10 cellular contexts compared by ENCODE assay signal in genomic region chr10:132542086-132542775, GRCh38. TPM values are rescaled to one million over a fixed set of nuclear protein-coding genes. Genes with fewer than 3 reads are reported as not detected.
DNase-seq lines count a peak whose midpoint lies in the region; ATAC-seq, FAIRE-seq and TF ChIP-seq lines count a peak whose summit lies in the region.
"Had no signal": no experiment of that assay in that cellular context is flagged by ENCODE, and none has a peak within 500 bp of the region (broad histone marks: within the 10 kb centered on the region; RNA-seq: fewer than 3 reads in every experiment).

No MANE protein-coding gene starts in this region.

- peaks cover 0 to 2% of the 10 kb centered on the region in 2 donors for H3K27me3 Mint-ChIP-seq in natural killer cell treated with Interleukin-12 subunit alpha and Interleukin-12 subunit beta and Interleukin-15 and Interleukin-18, amount 100 ng/mL, for 72 hours
- H3K27me3 Mint-ChIP-seq in natural killer cell (ENCODE audit: low read depth in 2 of 2) = no peaks in the 10 kb centered on the region
- H3K27me3 Mint-ChIP-seq in T-cell = no peaks in the 10 kb centered on the region

- H3K9ac ChIP-seq in mesendoderm (ENCODE audit: low read length) = no peak overlapping the region

- no peak overlapping the region for H2BK120ac ChIP-seq in mesendoderm (ENCODE audit: low read depth, low read length)

- no peak overlapping the region for H3K4me2 ChIP-seq in mesendoderm (ENCODE audit: low read length)

- peak overlapping the region; percentile 22 for H3K4me3 Mint-ChIP-seq in natural killer cell treated with Interleukin-12 subunit alpha and Interleukin-12 subunit beta and Interleukin-15 and Interleukin-18, amount 100 ng/mL, for 72 hours
- H3K4me3 Mint-ChIP-seq in natural killer cell (no peak overlapping the region), T-cell (peak overlapping the region in 1 of 3 donors; percentile 96)

- no peak overlapping the region for H3K4ac ChIP-seq in mesendoderm (ENCODE audit: low read depth, low read length)

- H3K79me2 ChIP-seq in mesendoderm (ENCODE audit: control insufficient read depth, insufficient read depth, low read length) = peaks cover 1% of the 10 kb centered on the region

- H2AK5ac ChIP-seq in mesendoderm (ENCODE audit: low read length) = no peak overlapping the region

- no peak overlapping the region for H2BK15ac ChIP-seq in mesendoderm (replicated peaks; ENCODE audit: low read depth)

- H3K9me3 ChIP-seq in aorta (ENCODE audit: control insufficient read depth, low read length) = no peaks in the 10 kb centered on the region
- H3K9me3 ChIP-seq in esophagus squamous epithelium = no peaks in the 10 kb centered on the region

- peak overlapping the region; percentile 89 for H3K23ac ChIP-seq in mesendoderm (ENCODE audit: low read length)

- H3K27ac ChIP-seq in mesendoderm (ENCODE audit: low read depth, low read length) (no peak overlapping the region), aorta (ENCODE audit: low read depth in 1 of 2, low read length in 2 of 2) (no peak overlapping the region), esophagus squamous epithelium (peak overlapping the region in 1 of 4 donors; percentile 85)

- H3K36me3 ChIP-seq in mesendoderm (ENCODE audit: control insufficient read depth, insufficient read depth, low read length) = no peaks in the 10 kb centered on the region
- H3K36me3 ChIP-seq in aorta (ENCODE audit: control insufficient read depth in 1 of 2, insufficient read depth in 2 of 2, low read length in 1 of 2) = no peaks in the 10 kb centered on the region
- H3K36me3 ChIP-seq in esophagus squamous epithelium = peaks cover 0 to 8% (median 0%) of the 10 kb centered on the region in 3 donors

- H3K4me3 ChIP-seq in mesendoderm (ENCODE audit: low read length) (no peak overlapping the region), aorta (ENCODE audit: low read length in 2 of 2) (no peak overlapping the region), esophagus squamous epithelium (no peak overlapping the region)

- H3K27me3 ChIP-seq in mesendoderm (ENCODE audit: insufficient read depth, low read length, poor library complexity) (no peaks in the 10 kb centered on the region), aorta (ENCODE audit: control insufficient read depth in 1 of 2, insufficient read depth in 2 of 2, low read length in 1 of 2) (no peaks in the 10 kb centered on the region), esophagus squamous epithelium (no peaks in the 10 kb centered on the region)

- H3K56ac ChIP-seq in mesendoderm (ENCODE audit: low read length) = no peak overlapping the region

- H3K4me1 ChIP-seq in mesendoderm (ENCODE audit: control insufficient read depth, low read depth, low read length) (no peaks in the 10 kb centered on the region), aorta (ENCODE audit: control insufficient read depth in 1 of 2, insufficient read depth in 2 of 2, low read length in 2 of 2) (no peaks in the 10 kb centered on the region), esophagus squamous epithelium (peaks cover 52 to 89% (median 57%) of the 10 kb centered on the region in 3 donors)

- CTCF ChIA-PET in T-cell (lab: Charles Lee) = no interaction called here

- H4K8ac ChIP-seq in mesendoderm (ENCODE audit: low read depth, low read length) = no peak overlapping the region

- no peak for TF ChIP-seq CTCF in natural killer cell (IDR thresholded peaks at IDR 0.05)
- no peak for TF ChIP-seq CTCF in esophagus squamous epithelium (IDR thresholded peaks at IDR 0.05)

- H3K9me3 Mint-ChIP-seq in natural killer cell treated with Interleukin-12 subunit alpha and Interleukin-12 subunit beta and Interleukin-15 and Interleukin-18, amount 100 ng/mL, for 72 hours = no peaks in the 10 kb centered on the region
- no peaks in the 10 kb centered on the region for H3K9me3 Mint-ChIP-seq in natural killer cell
- H3K9me3 Mint-ChIP-seq in T-cell = no peaks in the 10 kb centered on the region

- ATAC-seq in natural killer cell treated with Interleukin-12 subunit alpha and Interleukin-12 subunit beta and Interleukin-15 and Interleukin-18, amount 100 ng/mL, for 72 hours = no peak
- ATAC-seq in natural killer cell = no peak
- ATAC-seq in T-cell (replicated peaks in 1 of 4) = no peak
- no peak for ATAC-seq in aorta (ENCODE audit: low FRiP score)

- no peak overlapping the region for H3K27ac Mint-ChIP-seq in natural killer cell treated with Interleukin-12 subunit alpha and Interleukin-12 subunit beta and Interleukin-15 and Interleukin-18, amount 100 ng/mL, for 72 hours
- H3K27ac Mint-ChIP-seq in natural killer cell (no peak overlapping the region), T-cell (peak overlapping the region; percentile 80 to 87)

- no peaks in the 10 kb centered on the region for H3K36me3 Mint-ChIP-seq in natural killer cell treated with Interleukin-12 subunit alpha and Interleukin-12 subunit beta and Interleukin-15 and Interleukin-18, amount 100 ng/mL, for 72 hours
- H3K36me3 Mint-ChIP-seq in natural killer cell = no peaks in the 10 kb centered on the region
- H3K36me3 Mint-ChIP-seq in T-cell = no peaks in the 10 kb centered on the region

- TF ChIP-seq POLR2A in esophagus squamous epithelium (IDR thresholded peaks at IDR 0.05) = no peak

- no peak overlapping the region for H3K18ac ChIP-seq in mesendoderm (ENCODE audit: low read length)

- peak; percentile 54 for DNase-seq in natural killer cell treated with Interleukin-12 subunit alpha and Interleukin-12 subunit beta and Interleukin-15 and Interleukin-18, amount 100 ng/mL, for 72 hours (ENCODE audit: low spot score)
- no peak for DNase-seq in natural killer cell
- no peak for DNase-seq in T-cell
- DNase-seq in mesendoderm = no peak
- peak; percentile 51 to 70 for DNase-seq in aorta
- no peak for DNase-seq in esophagus squamous epithelium (lab: John Stamatoyannopoulos, UW)
- DNase-seq in HTR-8/SVneo (ENCODE audit: insufficient read length, low spot score) = no peak
- DNase-seq in SK-N-DZ (ENCODE audit: low spot score) = no peak
- DNase-seq: NCI-H1092 treated with DMSO at 0.1 percent for 48 hours, NCI-H510A treated with DMSO at 0.1 percent for 48 hours had no signal

- H2BK5ac ChIP-seq in mesendoderm (ENCODE audit: low read length) = no peak overlapping the region

- no CpG with 5 or more reads among the region's 19 CpGs for WGBS in mesendoderm (ENCODE audit: extremely low coverage, insufficient coverage, low lambda C conversion rate)
- 38 to 50% methylated on average over 19 of the region's 19 CpGs for WGBS in aorta, 2 donors
- WGBS in esophagus squamous epithelium, 2 donors = 74 to 89% methylated on average over 10 to 11 of the region's 19 CpGs

- peaks cover 46 to 47% of the 10 kb centered on the region in 2 donors for H3K4me1 Mint-ChIP-seq in natural killer cell treated with Interleukin-12 subunit alpha and Interleukin-12 subunit beta and Interleukin-15 and Interleukin-18, amount 100 ng/mL, for 72 hours (ENCODE audit: low read depth in 2 of 2)
- H3K4me1 Mint-ChIP-seq in natural killer cell (peaks cover 41 to 59% of the 10 kb centered on the region in 2 donors), T-cell (peaks cover 81 to 90% (median 86%) of the 10 kb centered on the region in 3 donors)

- H4K5ac ChIP-seq in mesendoderm (ENCODE audit: low read length) = no peak overlapping the region

- intact Hi-C loops in natural killer cell (cut with micrococcal nuclease) = no loop called here
- intact Hi-C loops in aorta (cut with DNase I) = no loop called here
- intact Hi-C loops in esophagus squamous epithelium (cut with DNase I) = no loop called here

- POLR2A ChIA-PET in T-cell (lab: Charles Lee) = no interaction called here

- peaks cover 11% of the 10 kb centered on the region for H3K79me1 ChIP-seq in mesendoderm (ENCODE audit: low read length)

- no peak for FAIRE-seq in HTR-8/SVneo (lab: Jason Lieb, UNC)

RNA-seq across cellular contexts. Expression of gene INPP5A, which starts 4.6 kb away (rescaled TPM):
- 10 to 100 TPM; 14.8 to 18.6 TPM for total RNA-seq in natural killer cell treated with Interleukin-12 subunit alpha and Interleukin-12 subunit beta and Interleukin-15 and Interleukin-18, amount 100 ng/mL, for 72 hours
- 10 to 100 TPM; 12.6 to 38.6 (median 18.6) TPM for total RNA-seq in natural killer cell
- 10 to 100 TPM; 20.9 to 23.1 (median 22.9) TPM for total RNA-seq in T-cell
- polyA plus RNA-seq in mesendoderm (2013, experiment 1 of 2) = 17.5 TPM
- 18.1 TPM for polyA plus RNA-seq in mesendoderm (2013, experiment 2 of 2)
- total RNA-seq in aorta = 100 to 1,000 TPM in 1 of 2 donors, 10 to 100 TPM in 1; 66.4 to 112 TPM
- 10 to 100 TPM; 37.7 to 43.4 TPM for polyA plus RNA-seq in aorta
- total RNA-seq in esophagus squamous epithelium = 10 to 100 TPM; 16.9 to 58.2 (median 29.5) TPM
- 23.6 and 25.3 TPM in 2 replicates for polyA plus RNA-seq in SK-N-DZ (2014; cell fraction: cytosol; rRNA removed)
- 13.8 and 15.2 TPM in 2 replicates for polyA plus RNA-seq in SK-N-DZ (2014; cell fraction: nucleus; rRNA removed)

Comparison
In these comparisons a context has a peak if more than half of its experiments do, and no peak if none do; other contexts are left out.
1. DNase-seq: peak in natural killer cell treated with Interleukin-12 subunit alpha and Interleukin-12 subunit beta and Interleukin-15 and Interleukin-18, amount 100 ng/mL, for 72 hours (single experiment) and aorta (2 of 2); none in natural killer cell (single experiment), T-cell (0 of 34), mesendoderm (single experiment), esophagus squamous epithelium (single experiment), HTR-8/SVneo (single experiment) and SK-N-DZ (single experiment).
2. H3K27ac Mint-ChIP-seq: peak in T-cell (2 of 2); none in natural killer cell treated with Interleukin-12 subunit alpha and Interleukin-12 subunit beta and Interleukin-15 and Interleukin-18, amount 100 ng/mL, for 72 hours (0 of 2) and natural killer cell (0 of 2).